Comparison of ENCODE assay signal across 20 cellular contexts in genomic region chr5:111003623-111004022, GRCh38.
"Had no signal": no experiment of that assay in that cellular context is flagged by ENCODE, and none has a peak within 500 bp of the region (broad histone marks: within the 10 kb centered on the region; RNA-seq: fewer than 3 reads in every experiment).

No MANE protein-coding gene starts in this region.

- H3K9me3 ChIP-seq: esophagus squamous epithelium, gastrocnemius medialis, left ventricle myocardium inferior, lower lobe of right lung, mucosa of descending colon had no signal

- ATAC-seq: effector memory CD8-positive, alpha-beta T cell; esophagus mucosa; gastrocnemius medialis; heart right ventricle; left cardiac atrium; lower lobe of right lung; mucosa of descending colon had no signal

- DNase-seq: effector CD8-positive, alpha-beta T cell; effector memory CD8-positive, alpha-beta T cell; endodermal cell; erythroblast; esophagus squamous epithelium; foreskin fibroblast; foreskin melanocyte; gastrocnemius medialis; glutamatergic neuron; head of caudate nucleus; heart right ventricle; hippocampal formation; left cardiac atrium; left ventricle myocardium inferior; lower lobe of right lung; mesenchymal stem cell; mucosa of descending colon had no signal

- H3K36me3 ChIP-seq: esophagus squamous epithelium, gastrocnemius medialis, heart right ventricle, left ventricle myocardium inferior, lower lobe of right lung had no signal

- H3K4me1 ChIP-seq: esophagus squamous epithelium, gastrocnemius medialis, heart right ventricle, left ventricle myocardium inferior, lower lobe of right lung had no signal

- H3K27me3 ChIP-seq: esophagus squamous epithelium, gastrocnemius medialis, heart right ventricle had no signal

- H3K27ac ChIP-seq: coronary artery, epithelial cell of prostate, esophagus squamous epithelium, gastrocnemius medialis, heart right ventricle, left ventricle myocardium inferior, lower lobe of right lung had no signal

- H3K4me3 ChIP-seq: coronary artery, esophagus squamous epithelium, gastrocnemius medialis, heart right ventricle, left ventricle myocardium inferior, lower lobe of right lung, mucosa of descending colon had no signal
